Comparison of ENCODE assay signal across 9 cellular contexts in the genomic region with DNA sequence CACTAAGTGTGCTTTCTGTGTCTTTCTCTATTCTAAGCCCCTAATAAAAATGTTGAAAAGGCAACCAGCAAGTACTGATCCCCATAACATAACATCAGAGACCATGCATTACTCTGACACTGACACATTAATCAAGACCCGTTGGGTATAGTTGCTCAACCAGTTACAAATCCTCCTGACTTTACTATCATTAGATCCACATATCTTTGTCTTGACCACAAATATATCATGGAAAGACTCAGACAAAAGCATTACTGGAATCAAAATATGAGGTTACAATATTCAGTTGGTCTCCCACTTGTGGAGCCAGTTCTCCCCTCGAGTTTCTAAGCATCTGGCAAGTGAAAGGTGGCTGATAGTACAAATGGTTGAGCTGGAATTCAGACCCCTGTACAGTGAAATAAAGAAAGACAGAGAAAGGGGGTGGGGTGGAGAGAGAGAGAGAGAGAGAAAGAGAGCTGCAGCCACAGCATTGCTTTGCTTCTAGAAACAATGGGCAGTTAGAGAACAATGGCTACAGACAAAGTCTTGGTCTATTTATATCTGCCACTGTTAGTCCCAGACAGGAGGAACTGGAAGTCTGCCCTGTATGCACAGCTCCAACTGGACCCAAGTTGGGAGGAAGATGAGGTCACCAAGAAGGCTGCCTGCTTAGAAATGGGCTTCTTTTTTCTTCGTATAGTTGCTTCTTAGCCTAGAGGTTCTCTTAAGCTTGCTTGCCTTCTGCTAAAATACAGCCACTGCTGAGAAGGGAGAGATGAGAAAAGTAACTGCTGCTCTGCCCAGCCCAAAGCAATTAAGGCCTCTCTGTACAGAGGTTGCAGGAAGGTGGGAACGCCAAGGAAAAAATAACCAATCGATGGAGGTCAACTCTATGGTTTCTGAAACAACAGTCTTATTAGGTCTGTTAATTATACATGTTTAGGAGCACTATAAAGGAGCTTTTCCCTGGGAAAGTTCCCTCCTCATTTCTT.
DNase-seq lines count a peak whose midpoint lies in the region; ATAC-seq, FAIRE-seq and TF ChIP-seq lines count a peak whose summit lies in the region.
"Had no signal": no experiment of that assay in that cellular context is flagged by ENCODE, and none has a peak within 500 bp of the region (broad histone marks: within the 10 kb centered on the region; RNA-seq: fewer than 3 reads in every experiment).

No MANE protein-coding gene starts in this region.

- no peak for TF ChIP-seq POLR2A in GM12891 (IDR thresholded peaks at IDR 0.05; ENCODE audit: low read depth, low read length)

- ATAC-seq in T-helper 17 cell = no peak
- ATAC-seq in foreskin keratinocyte = no peak

- H3K27me3 ChIP-seq in foreskin keratinocyte (no peaks in the 10 kb centered on the region), rectal smooth muscle tissue (ENCODE audit: control insufficient read depth, insufficient read depth, low read length) (no peaks in the 10 kb centered on the region), Caco-2 (replicated peaks; ENCODE audit: control insufficient read depth, insufficient read depth, low read length) (no peaks in the 10 kb centered on the region)

- H3K27me3 Mint-ChIP-seq in T-helper 17 cell (no peaks in the 10 kb centered on the region), Caco-2 (ENCODE audit: insufficient read depth, unreplicated experiment) (peaks cover 3% of the 10 kb centered on the region)

- DNase-seq in GM12891 (ENCODE audit: insufficient read length, low spot score) (no peak), T-helper 17 cell (no peak), foreskin keratinocyte (no peak), Caco-2 (no peak), NCI-H524 (lab: John Stamatoyannopoulos, UW) (no peak), SKM-1 (lab: John Stamatoyannopoulos, UW; ENCODE audit: unreplicated experiment) (no peak)
- no peak for DNase-seq in stimulated activated CD4-positive, alpha-beta T cell treated with anti-CD3 and anti-CD28 coated beads, Interleukin-4, amount 100 ng/mL, for 1 hour
- DNase-seq: stimulated activated CD4-positive, alpha-beta T cell treated with anti-CD3 and anti-CD28 coated beads, Interleukin-1b, Interleukin-23, amount 100 ng/mL, for 48 hours had no signal

- H3K36me3 Mint-ChIP-seq in T-helper 17 cell (ENCODE audit: low read depth) (peaks cover 28% of the 10 kb centered on the region), Caco-2 (ENCODE audit: insufficient read depth, unreplicated experiment) (peaks cover 4% of the 10 kb centered on the region)

- POLR2A ChIA-PET in Caco-2 (lab: Charles Lee) = no interaction called here

- peak overlapping the region; percentile 92 for H3K4me3 Mint-ChIP-seq in T-helper 17 cell
- H3K4me3 Mint-ChIP-seq in Caco-2 (ENCODE audit: unreplicated experiment) = no peak overlapping the region

- H3K4me1 ChIP-seq in foreskin keratinocyte (peaks cover 52% of the 10 kb centered on the region), rectal smooth muscle tissue (ENCODE audit: control insufficient read depth, insufficient read depth, low read length) (peaks cover 30% of the 10 kb centered on the region), Caco-2 (no peaks in the 10 kb centered on the region)

- H3K4me1 Mint-ChIP-seq in T-helper 17 cell (peaks cover 88% of the 10 kb centered on the region), Caco-2 (ENCODE audit: low read depth, unreplicated experiment) (peaks cover 5% of the 10 kb centered on the region)

- no TSS peak for BruUV-seq in Caco-2 (replicated peaks; lab: Mats Ljungman, UMichigan)

- no peaks in the 10 kb centered on the region for H3K9me3 Mint-ChIP-seq in Caco-2 (ENCODE audit: unreplicated experiment)

- H3K4me3 ChIP-seq in rectal smooth muscle tissue (ENCODE audit: low read length) (peak overlapping the region; percentile 7), Caco-2 (ENCODE audit: low read depth, low read length) (no peak overlapping the region)

- CTCF ChIA-PET in Caco-2 (lab: Charles Lee) = no interaction called here

- H3K36me3 ChIP-seq in rectal smooth muscle tissue (ENCODE audit: control insufficient read depth, insufficient read depth, low read length) = no peaks in the 10 kb centered on the region
- no peaks in the 10 kb centered on the region for H3K36me3 ChIP-seq in Caco-2 (ENCODE audit: control insufficient read depth, insufficient read depth, low read length)

- intact Hi-C loops in Caco-2 (cut with micrococcal nuclease; ENCODE audit: unreplicated experiment) = no loop called here

- H3K9ac ChIP-seq in rectal smooth muscle tissue (ENCODE audit: low read length) = no peak overlapping the region

- no peak for TF ChIP-seq CTCF in foreskin keratinocyte (conservative IDR thresholded peaks at IDR 0.05)
- no peak for TF ChIP-seq CTCF in Caco-2 (IDR thresholded peaks at IDR 0.05; ENCODE audit: insufficient read depth in 1 of 2, low read depth in 1 of 2, low read length in 1 of 2, severe bottlenecking in 1 of 2, unreplicated experiment in 1 of 2)

- no peaks in the 10 kb centered on the region for H3K9me3 ChIP-seq in T-helper 17 cell (ENCODE audit: control insufficient read depth, low read length, poor library complexity, severe bottlenecking)
- no peaks in the 10 kb centered on the region for H3K9me3 ChIP-seq in Caco-2

- H3K27ac ChIP-seq in foreskin keratinocyte (peak overlapping the region; percentile 71), rectal smooth muscle tissue (ENCODE audit: low read depth, low read length) (no peak overlapping the region)

- peak; percentile 62 for FAIRE-seq in GM12891 (lab: Jason Lieb, UNC)

- peak overlapping the region; percentile 100 for H3K27ac Mint-ChIP-seq in T-helper 17 cell
- H3K27ac Mint-ChIP-seq in Caco-2 (ENCODE audit: unreplicated experiment) = no peak overlapping the region

TF ChIP-seq in GM12891, 5 proteins besides CTCF, POLR2A, EP300 and RAD21:
- TF ChIP-seq SPI1 (IDR thresholded peaks at IDR 0.05; ENCODE audit: low read depth, low read length) = 0 out of 2 replicates have a peak, but pooled peaks have one; percentile 24
- TF ChIP-seq POLR2AphosphoS5 (IDR thresholded peaks at IDR 0.05; ENCODE audit: low read depth, low read length) = no peak
